1 cellular context compared by ENCODE assay signal in the genomic region with DNA sequence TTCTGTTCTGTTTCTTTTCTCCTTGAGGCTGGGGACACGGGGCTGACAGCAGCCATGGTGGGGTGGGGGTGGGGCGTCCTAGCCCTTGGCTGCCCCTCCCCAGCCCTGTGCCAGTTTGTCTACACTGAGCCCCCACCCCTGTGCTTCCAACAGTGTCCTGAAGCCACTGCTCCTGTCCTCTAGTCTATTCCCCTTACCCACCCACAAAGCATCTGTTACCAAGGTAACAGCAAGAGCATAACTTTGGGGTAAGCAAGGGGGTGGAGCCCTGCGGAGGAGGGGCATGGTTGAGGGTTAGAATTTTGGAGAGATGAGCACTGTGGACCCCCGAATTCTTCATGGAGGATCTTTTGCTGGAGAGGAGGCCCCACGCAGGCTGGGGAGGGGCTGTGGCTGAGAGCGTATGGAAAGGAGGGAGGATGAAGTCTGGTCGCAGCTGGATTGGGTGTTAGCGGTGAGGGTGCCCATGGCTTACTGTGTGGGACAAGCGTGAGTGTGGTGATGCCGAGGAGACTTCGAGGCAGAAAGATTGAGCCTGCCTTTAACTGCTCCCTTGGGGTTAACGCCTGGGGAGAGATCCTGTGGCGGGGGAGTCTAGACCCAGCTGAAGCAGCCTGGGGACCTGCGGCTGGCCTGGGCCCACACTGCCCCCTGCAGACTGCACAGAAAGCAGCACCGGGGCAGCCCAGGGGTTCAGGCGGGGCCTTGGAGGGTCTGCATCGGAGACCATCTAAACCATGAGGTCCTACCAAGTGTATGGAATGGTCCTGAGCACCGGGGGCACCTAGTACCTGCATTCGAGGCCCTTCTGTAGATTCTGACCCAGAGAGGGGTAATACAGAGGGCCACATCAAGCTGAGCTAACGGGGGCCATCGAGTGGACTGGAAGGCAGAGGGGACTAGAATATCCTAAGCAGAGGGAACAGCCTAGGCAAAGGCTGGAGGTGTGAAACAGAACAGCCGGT.
TF ChIP-seq lines count a peak whose summit lies in the region.

No MANE protein-coding gene starts in this region.

TF ChIP-seq in SK-N-SH, 30 proteins besides CTCF, POLR2A, EP300 and RAD21 (continued from another document):
- TF ChIP-seq NFIC (IDR thresholded peaks at IDR 0.05; ENCODE audit: borderline replicate concordance): no peak
- TF ChIP-seq FOSL2 (IDR thresholded peaks at IDR 0.05; ENCODE audit: borderline replicate concordance, low read depth): no peak
- TF ChIP-seq JUND (IDR thresholded peaks at IDR 0.05): no peak
- TF ChIP-seq RCOR1 (IDR thresholded peaks at IDR 0.05; ENCODE audit: low read length): 0 out of 2 replicates have a peak, but pooled peaks have one; percentile 12
- no peak for TF ChIP-seq YY1 (IDR thresholded peaks at IDR 0.05; ENCODE audit: low read depth)
- TF ChIP-seq CHD2 (IDR thresholded peaks at IDR 0.05; ENCODE audit: low read length, partially characterized antibody): peak; percentile 15
- no peak for TF ChIP-seq GABPA (IDR thresholded peaks at IDR 0.05; ENCODE audit: low read depth)
- TF ChIP-seq, protein P1, sequence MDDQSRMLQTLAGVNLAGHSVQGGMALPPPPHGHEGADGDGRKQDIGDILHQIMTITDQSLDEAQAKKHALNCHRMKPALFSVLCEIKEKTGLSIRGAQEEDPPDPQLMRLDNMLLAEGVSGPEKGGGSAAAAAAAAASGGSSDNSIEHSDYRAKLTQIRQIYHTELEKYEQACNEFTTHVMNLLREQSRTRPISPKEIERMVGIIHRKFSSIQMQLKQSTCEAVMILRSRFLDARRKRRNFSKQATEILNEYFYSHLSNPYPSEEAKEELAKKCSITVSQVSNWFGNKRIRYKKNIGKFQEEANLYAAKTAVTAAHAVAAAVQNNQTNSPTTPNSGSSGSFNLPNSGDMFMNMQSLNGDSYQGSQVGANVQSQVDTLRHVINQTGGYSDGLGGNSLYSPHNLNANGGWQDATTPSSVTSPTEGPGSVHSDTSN (IDR thresholded peaks at IDR 0.05): no peak
